Comparison of ENCODE assay signal across 13 cellular contexts in the genomic region with DNA sequence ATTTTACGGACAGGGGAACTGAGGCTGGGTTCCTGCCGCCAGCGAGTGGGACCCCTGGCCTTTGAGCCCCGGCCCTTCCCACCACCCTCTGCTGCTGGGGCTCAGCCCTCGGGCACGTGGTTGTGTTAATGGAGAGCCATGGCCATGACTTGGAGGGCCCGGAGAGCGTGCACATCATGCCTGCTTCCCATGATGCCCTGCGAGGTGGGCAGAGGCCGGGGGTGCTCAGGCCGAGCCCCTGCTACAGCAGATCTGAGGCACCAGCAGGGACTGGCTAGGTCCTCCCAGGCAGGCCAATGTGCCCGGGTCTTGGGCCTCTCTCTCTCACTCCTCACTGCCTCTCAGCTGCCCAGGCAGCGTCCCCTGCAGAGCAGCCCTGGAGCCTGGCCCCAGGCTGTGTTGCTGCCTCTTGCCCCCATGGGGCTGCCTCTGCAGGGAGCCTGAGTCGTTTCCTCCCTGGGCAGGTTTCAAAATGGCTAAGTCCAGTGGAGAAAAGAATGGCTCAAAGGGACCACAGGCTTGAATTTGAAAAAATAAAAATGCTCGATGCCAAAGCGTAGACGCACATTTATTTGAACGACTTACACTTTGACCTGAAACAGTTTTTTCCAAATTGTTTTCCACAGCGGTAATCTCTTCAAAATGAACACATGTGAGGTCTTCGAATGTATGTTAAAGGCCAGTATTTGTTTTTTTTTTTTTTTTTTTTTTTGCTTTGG.
DNase-seq lines count a peak whose midpoint lies in the region; ATAC-seq lines count a peak whose summit lies in the region.
"Had no signal": no experiment of that assay in that cellular context is flagged by ENCODE, and none has a peak within 500 bp of the region (broad histone marks: within the 10 kb centered on the region; RNA-seq: fewer than 3 reads in every experiment).

No MANE protein-coding gene starts in this region.

- DNase-seq in activated T-cell treated with anti-CD3 and anti-CD28 coated beads, Interleukin-2, amount 50 U/mL, for 72 hours, result no peak
- DNase-seq in activated T-cell treated with anti-CD3 and anti-CD28 coated beads, Interleukin-2, amount 50 U/mL, for 1 hour, result no peak
- peak; percentile 78 for DNase-seq in germinal center (ENCODE audit: low spot score)
- no peak for DNase-seq in retina
- no peak for DNase-seq in stimulated activated naive CD4-positive, alpha-beta T cell treated with Interleukin-2 at 50 U/mL for 16 hours (lab: John Stamatoyannopoulos, UW)
- DNase-seq: islet precursor cell, naive B cell, NCI-H524, SJCRH30 had no signal

- H3K4me1 Mint-ChIP-seq in activated T-cell treated with anti-CD3 and anti-CD28 coated beads, Interleukin-2, amount 50 U/mL, for 72 hours (ENCODE audit: low read depth), result peaks cover 61% of the 10 kb centered on the region
- H3K4me1 Mint-ChIP-seq in T-helper 1 cell treated with Interleukin-12 subunit alpha and Interleukin-12 subunit beta and Interleukin-4 antibody, amounts not matched to agents 30 μg/mL and 1 μg/mL, for 36 hours (ENCODE audit: low read depth), result peaks cover 25% of the 10 kb centered on the region

- H3K27ac ChIP-seq in temporal lobe (ENCODE audit: low read depth, low read length), result peak overlapping the region; percentile 17
- H3K27ac ChIP-seq: HL-60, SJCRH30 had no signal

- peak; percentile 58 to 63 for ATAC-seq in activated T-cell treated with anti-CD3 and anti-CD28 coated beads, Interleukin-2, amount 50 U/mL, for 72 hours (replicated peaks in 1 of 2)
- no peak for ATAC-seq in GM21786 (IDR thresholded peaks at IDR 0.05; ENCODE audit: unreplicated experiment)

- no peaks in the 10 kb centered on the region for H3K36me3 Mint-ChIP-seq in activated T-cell treated with anti-CD3 and anti-CD28 coated beads, Interleukin-2, amount 50 U/mL, for 72 hours (ENCODE audit: insufficient read depth in 2 of 2)
- peaks cover 3% of the 10 kb centered on the region for H3K36me3 Mint-ChIP-seq in T-helper 1 cell treated with Interleukin-12 subunit alpha and Interleukin-12 subunit beta and Interleukin-4 antibody, amounts not matched to agents 30 μg/mL and 1 μg/mL, for 36 hours (ENCODE audit: low read depth)
- H3K36me3 Mint-ChIP-seq: naive B cell had no signal

- peak overlapping the region; percentile 82 for H3K27ac Mint-ChIP-seq in activated T-cell treated with anti-CD3 and anti-CD28 coated beads, Interleukin-2, amount 50 U/mL, for 72 hours
- H3K27ac Mint-ChIP-seq in T-helper 1 cell treated with Interleukin-12 subunit alpha and Interleukin-12 subunit beta and Interleukin-4 antibody, amounts not matched to agents 30 μg/mL and 1 μg/mL, for 36 hours, result peak overlapping the region; percentile 89

- peak overlapping the region; percentile 48 to 78 for H3K4me3 Mint-ChIP-seq in activated T-cell treated with anti-CD3 and anti-CD28 coated beads, Interleukin-2, amount 50 U/mL, for 72 hours
- H3K4me3 Mint-ChIP-seq in T-helper 1 cell treated with Interleukin-12 subunit alpha and Interleukin-12 subunit beta and Interleukin-4 antibody, amounts not matched to agents 30 μg/mL and 1 μg/mL, for 36 hours, result peak overlapping the region; percentile 66

- no peaks in the 10 kb centered on the region for H3K9me3 Mint-ChIP-seq in activated T-cell treated with anti-CD3 and anti-CD28 coated beads, Interleukin-2, amount 50 U/mL, for 72 hours
- H3K9me3 Mint-ChIP-seq in T-helper 1 cell treated with Interleukin-12 subunit alpha and Interleukin-12 subunit beta and Interleukin-4 antibody, amounts not matched to agents 30 μg/mL and 1 μg/mL, for 36 hours, result no peaks in the 10 kb centered on the region

- H3K27me3 Mint-ChIP-seq in activated T-cell treated with anti-CD3 and anti-CD28 coated beads, Interleukin-2, amount 50 U/mL, for 72 hours (ENCODE audit: low read depth), result no peaks in the 10 kb centered on the region
- H3K27me3 Mint-ChIP-seq in T-helper 1 cell treated with Interleukin-12 subunit alpha and Interleukin-12 subunit beta and Interleukin-4 antibody, amounts not matched to agents 30 μg/mL and 1 μg/mL, for 36 hours (ENCODE audit: low read depth), result no peaks in the 10 kb centered on the region
